8 cellular contexts compared by ENCODE assay signal in genomic region chr1:16709659-16710087, GRCh38. TPM values are rescaled to one million over a fixed set of nuclear protein-coding genes. Genes with fewer than 3 reads are reported as not detected.
DNase-seq lines count a peak whose midpoint lies in the region; ATAC-seq, FAIRE-seq and TF ChIP-seq lines count a peak whose summit lies in the region.
"Not testable (repeated sequence)": the region's sequence is repeated elsewhere in the genome, so short reads cannot be mapped to it uniquely, and the experiment has no call there.
"Had no signal": no experiment of that assay in that cellular context is flagged by ENCODE, and none has a peak within 500 bp of the region (broad histone marks: within the 10 kb centered on the region; RNA-seq: fewer than 3 reads in every experiment).

No MANE protein-coding gene starts in this region.

- H3K4me2 ChIP-seq in mammary epithelial cell (ENCODE audit: insufficient read depth, low read depth, low read length); neural cell (ENCODE audit: low read length): not testable (repeated sequence)

- not testable (repeated sequence) for H3K27ac ChIP-seq in mammary epithelial cell (ENCODE audit: insufficient read depth, low read depth, low read length); cardiac muscle cell; neural cell (ENCODE audit: low read length)

- CTCF ChIA-PET in mammary epithelial cell (lab: Charles Lee; ENCODE audit: low non-redundant PET), result not testable (repeated sequence)

- not testable (repeated sequence) for TF ChIP-seq EP300 in neural cell (conservative IDR thresholded peaks at IDR 0.05; ENCODE audit: poor library complexity, severe bottlenecking)

- peak; percentile 50 for ATAC-seq in HG02884 (IDR thresholded peaks at IDR 0.05; ENCODE audit: unreplicated experiment)

- TF ChIP-seq CTCF in mammary epithelial cell (conservative IDR thresholded peaks at IDR 0.05 in 1 of 2, IDR thresholded peaks at IDR 0.05 in 1 of 2; ENCODE audit: extremely low read depth in 1 of 2, insufficient read depth in 1 of 2, low read depth in 1 of 2, low read length in 2 of 2) (peak; percentile 11 to 40), cardiac muscle cell (IDR thresholded peaks at IDR 0.05; ENCODE audit: low read depth, low read length) (peak; percentile 61), neural cell (IDR thresholded peaks at IDR 0.05; ENCODE audit: poor library complexity, severe bottlenecking) (peak; percentile 34)

- not testable (repeated sequence) for H3K36me3 ChIP-seq in mammary epithelial cell (ENCODE audit: insufficient read depth, low read length); cardiac muscle cell; neural cell (ENCODE audit: insufficient read depth, low read length)

- not testable (repeated sequence) for TF ChIP-seq POLR2A in GM12891 (IDR thresholded peaks at IDR 0.05; ENCODE audit: low read depth, low read length)

- TF ChIP-seq RAD21 in neural cell (conservative IDR thresholded peaks at IDR 0.05), result not testable (repeated sequence)

- in situ Hi-C loops in mammary epithelial cell (cut with MboI; ENCODE audit: low sequenced_read_pairs in 2 of 2), result not testable (repeated sequence)

- not testable (repeated sequence) for H3K9me2 ChIP-seq in neural cell (ENCODE audit: insufficient read depth, low read length)

- not testable (repeated sequence) for H3K79me2 ChIP-seq in mammary epithelial cell (ENCODE audit: insufficient read depth, low read length); neural cell (replicated peaks; ENCODE audit: insufficient read depth, low read length)

- H3F3A ChIP-seq in neural cell (ENCODE audit: insufficient read depth, low read length, poor library complexity, severe bottlenecking), result not testable (repeated sequence)

- H2AFZ ChIP-seq in mammary epithelial cell (ENCODE audit: low read depth, low read length); neural cell (ENCODE audit: low read depth, low read length): not testable (repeated sequence)

- H3K9me3 ChIP-seq in mammary epithelial cell (replicated peaks; ENCODE audit: insufficient read depth, low read length); cardiac muscle cell (ENCODE audit: low read depth); neural cell (ENCODE audit: low read length): not testable (repeated sequence)

- 50% methylated on average over 2 of the region's 3 CpGs for WGBS in mammary epithelial cell (ENCODE audit: low coverage, missing lambda C conversion rate)

- intact Hi-C loops in mammary epithelial cell (cut with micrococcal nuclease), result not testable (repeated sequence)

- H3K4me3 ChIP-seq in mammary epithelial cell (replicated peaks in 1 of 3; ENCODE audit: insufficient read depth in 1 of 3, low read depth in 2 of 3, low read length in 3 of 3); cardiac muscle cell; neural cell (ENCODE audit: low read length): not testable (repeated sequence)

- not testable (repeated sequence) for H4K20me1 ChIP-seq in mammary epithelial cell (ENCODE audit: insufficient read depth, low read length); neural cell (ENCODE audit: insufficient read depth)

- not testable (repeated sequence) for H3K27me3 ChIP-seq in mammary epithelial cell (ENCODE audit: insufficient read depth, low read length); cardiac muscle cell; neural cell (ENCODE audit: insufficient read depth, low read depth, low read length)

- FAIRE-seq in GM12891 (lab: Jason Lieb, UNC), result peak; percentile 91

- DNase-seq in GM12891 (ENCODE audit: insufficient read length, low spot score); mammary epithelial cell: not testable (repeated sequence)
- DNase-seq in NCI-H748 (lab: John Stamatoyannopoulos, UW; ENCODE audit: unreplicated experiment), result peak; percentile 30
- peak; percentile 39 to 43 for DNase-seq in activated CD4-positive, alpha-beta T cell treated with anti-CD3 and anti-CD28 coated beads, Interleukin-2, amount 50 U/mL, for 4 hours
- peak in 1 of 2 donors; percentile 58 for DNase-seq in cardiac muscle cell (ENCODE audit: low read depth in 1 of 2, low spot score in 1 of 2)

- H3K4me1 ChIP-seq in mammary epithelial cell (ENCODE audit: insufficient read depth, low read length); cardiac muscle cell (ENCODE audit: low read depth): not testable (repeated sequence)

- not testable (repeated sequence) for BruUV-seq in mammary epithelial cell (replicated peaks; lab: Mats Ljungman, UMichigan)

- H3K9ac ChIP-seq in mammary epithelial cell (ENCODE audit: insufficient read depth, low read length); neural cell (ENCODE audit: low read length): not testable (repeated sequence)

- dilution Hi-C loops in mammary epithelial cell (cut with HindIII; ENCODE audit: low sequenced_read_pairs), result not testable (repeated sequence)

RNA-seq across cellular contexts. Expression of gene RNU1-4, which starts 30.6 kb away (rescaled TPM):
- polyA plus RNA-seq in GM12891 (2012; ENCODE audit: low read depth, missing spikeins), result 40.8 TPM
- 1,000 to 10,000 TPM in 1 of 2 donors, under 1 TPM in 1; under 0.01 to 1,042 TPM for total RNA-seq in mammary epithelial cell
- not detected for polyA plus RNA-seq in mammary epithelial cell
- polyA minus RNA-seq in mammary epithelial cell, result under 0.01 TPM
- under 0.01 TPM in 2 replicates for total RNA-seq in cardiac muscle cell
- 3.8 TPM in 1 of 2 replicates, not detected in the other for polyA plus RNA-seq in cardiac muscle cell
- polyA plus RNA-seq in neural cell, result under 0.01 TPM in 1 of 2 replicates, not detected in the other
- under 0.01 TPM in 2 replicates for polyA minus RNA-seq in neural cell
- polyA plus RNA-seq: IgD-negative memory B cell had no signal

RNA-seq across cellular contexts. Expression of gene RNU1-3, which starts 42.9 kb away (rescaled TPM):
- 40.8 TPM for polyA plus RNA-seq in GM12891 (2012; ENCODE audit: low read depth, missing spikeins)
- total RNA-seq in mammary epithelial cell, result 1,000 to 10,000 TPM in 1 of 2 donors, under 1 TPM in 1; under 0.01 to 1,042 TPM
- polyA plus RNA-seq in mammary epithelial cell, result not detected
- polyA minus RNA-seq in mammary epithelial cell, result under 0.01 TPM
- total RNA-seq in cardiac muscle cell, result under 0.01 TPM in 2 replicates
- polyA plus RNA-seq in cardiac muscle cell, result 3.8 TPM in 1 of 2 replicates, not detected in the other
- under 0.01 TPM in 1 of 2 replicates, not detected in the other for polyA plus RNA-seq in neural cell
- under 0.01 TPM in 2 replicates for polyA minus RNA-seq in neural cell
- polyA plus RNA-seq: IgD-negative memory B cell had no signal
